11 cellular contexts compared by ENCODE assay signal in genomic region chr9:36867241-36867640, GRCh38.
"Had no signal": no experiment of that assay in that cellular context is flagged by ENCODE, and none has a peak within 500 bp of the region (broad histone marks: within the 10 kb centered on the region; RNA-seq: fewer than 3 reads in every experiment).

No MANE protein-coding gene starts in this region.

- DNase-seq: activated CD4-positive, alpha-beta T cell treated with anti-CD3 and anti-CD28 coated beads for 36 hours; activated CD4-positive, alpha-beta T cell treated with anti-CD3 and anti-CD28 coated beads, Interleukin-2, amount 50 U/mL, for 48 hours; activated naive CD8-positive, alpha-beta T cell treated with anti-CD3 and anti-CD28 coated beads, Interleukin-2, amount 10 ng/mL, durations not matched to agents 7 days and 5 days; foreskin melanocyte; stimulated activated CD4-positive, alpha-beta T cell treated with anti-CD3 and anti-CD28 coated beads, Interleukin-2, amount 100 ng/mL, for 24 hours; stimulated activated naive CD8-positive, alpha-beta T cell treated with anti-CD3 and anti-CD28 coated beads, Interleukin-15, amount 100 ng/mL, for 72 hours; T-helper 2 cell had no signal

- H3K4me1 ChIP-seq: suprapubic skin had no signal

- H3K9me3 ChIP-seq: suprapubic skin had no signal

- H3K27ac ChIP-seq: cardiac muscle cell, suprapubic skin had no signal

- FAIRE-seq: keratinocyte had no signal

- H3K4me3 ChIP-seq: cardiac muscle cell, lung, suprapubic skin had no signal

- H3K36me3 ChIP-seq: cardiac muscle cell, suprapubic skin had no signal

- ATAC-seq: activated CD4-positive, alpha-beta T cell treated with anti-CD3 and anti-CD28 coated beads for 36 hours; stimulated activated naive CD8-positive, alpha-beta T cell treated with anti-CD3 and anti-CD28 coated beads, Interleukin-15, amount 100 ng/mL, for 72 hours had no signal
